Comparison of ENCODE assay signal across 2 cellular contexts in the genomic region with DNA sequence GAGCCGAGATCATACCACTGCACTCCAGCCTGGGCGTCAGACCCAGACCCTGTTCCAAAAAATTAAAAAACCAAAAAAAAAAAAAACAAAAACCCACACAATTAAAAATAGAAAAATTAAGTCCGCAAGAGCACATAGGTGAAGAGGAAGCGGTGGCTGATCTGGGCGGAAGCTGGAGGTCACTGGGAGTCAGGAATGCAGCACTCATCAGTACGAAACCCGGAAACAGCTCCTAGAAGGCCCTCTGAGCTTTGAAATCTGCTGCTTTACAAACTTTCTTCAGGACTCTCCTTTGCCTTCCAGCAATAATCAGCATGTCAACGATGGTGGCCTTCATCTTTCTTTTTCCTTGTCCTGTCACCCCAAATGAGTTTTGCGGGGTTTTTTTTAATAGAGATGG.
TF ChIP-seq lines count a peak whose summit lies in the region.

No MANE protein-coding gene starts in this region.

TF ChIP-seq in liver, 16 proteins besides CTCF, POLR2A, EP300 and RAD21:
- TF ChIP-seq, protein P1, sequence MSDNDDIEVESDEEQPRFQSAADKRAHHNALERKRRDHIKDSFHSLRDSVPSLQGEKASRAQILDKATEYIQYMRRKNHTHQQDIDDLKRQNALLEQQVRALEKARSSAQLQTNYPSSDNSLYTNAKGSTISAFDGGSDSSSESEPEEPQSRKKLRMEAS (IDR thresholded peaks at IDR 0.05), result no peak
- TF ChIP-seq NR2F2 (IDR thresholded peaks at IDR 0.05), result peak; percentile 70
- no peak for TF ChIP-seq TAF1 (conservative IDR thresholded peaks at IDR 0.05)
- TF ChIP-seq, protein P2, sequence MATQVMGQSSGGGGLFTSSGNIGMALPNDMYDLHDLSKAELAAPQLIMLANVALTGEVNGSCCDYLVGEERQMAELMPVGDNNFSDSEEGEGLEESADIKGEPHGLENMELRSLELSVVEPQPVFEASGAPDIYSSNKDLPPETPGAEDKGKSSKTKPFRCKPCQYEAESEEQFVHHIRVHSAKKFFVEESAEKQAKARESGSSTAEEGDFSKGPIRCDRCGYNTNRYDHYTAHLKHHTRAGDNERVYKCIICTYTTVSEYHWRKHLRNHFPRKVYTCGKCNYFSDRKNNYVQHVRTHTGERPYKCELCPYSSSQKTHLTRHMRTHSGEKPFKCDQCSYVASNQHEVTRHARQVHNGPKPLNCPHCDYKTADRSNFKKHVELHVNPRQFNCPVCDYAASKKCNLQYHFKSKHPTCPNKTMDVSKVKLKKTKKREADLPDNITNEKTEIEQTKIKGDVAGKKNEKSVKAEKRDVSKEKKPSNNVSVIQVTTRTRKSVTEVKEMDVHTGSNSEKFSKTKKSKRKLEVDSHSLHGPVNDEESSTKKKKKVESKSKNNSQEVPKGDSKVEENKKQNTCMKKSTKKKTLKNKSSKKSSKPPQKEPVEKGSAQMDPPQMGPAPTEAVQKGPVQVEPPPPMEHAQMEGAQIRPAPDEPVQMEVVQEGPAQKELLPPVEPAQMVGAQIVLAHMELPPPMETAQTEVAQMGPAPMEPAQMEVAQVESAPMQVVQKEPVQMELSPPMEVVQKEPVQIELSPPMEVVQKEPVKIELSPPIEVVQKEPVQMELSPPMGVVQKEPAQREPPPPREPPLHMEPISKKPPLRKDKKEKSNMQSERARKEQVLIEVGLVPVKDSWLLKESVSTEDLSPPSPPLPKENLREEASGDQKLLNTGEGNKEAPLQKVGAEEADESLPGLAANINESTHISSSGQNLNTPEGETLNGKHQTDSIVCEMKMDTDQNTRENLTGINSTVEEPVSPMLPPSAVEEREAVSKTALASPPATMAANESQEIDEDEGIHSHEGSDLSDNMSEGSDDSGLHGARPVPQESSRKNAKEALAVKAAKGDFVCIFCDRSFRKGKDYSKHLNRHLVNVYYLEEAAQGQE (IDR thresholded peaks at IDR 0.05), result no peak
- TF ChIP-seq HNF4A (conservative IDR thresholded peaks at IDR 0.05), result no peak
- TF ChIP-seq ZBTB33 (IDR thresholded peaks at IDR 0.05), result no peak
- TF ChIP-seq JUND (IDR thresholded peaks at IDR 0.05), result no peak
- TF ChIP-seq YY1 (IDR thresholded peaks at IDR 0.05), result no peak

TF ChIP-seq in HepG2, 621 proteins besides CTCF, POLR2A, EP300 and RAD21:
- TF ChIP-seq ZC3H4 (CRISPR knock-in tag; IDR thresholded peaks at IDR 0.05; ENCODE audit: borderline replicate concordance), result no peak
- no peak for TF ChIP-seq HES4 (CRISPR knock-in tag; IDR thresholded peaks at IDR 0.05; ENCODE audit: borderline replicate concordance)
- no peak for TF ChIP-seq ZXDC (CRISPR knock-in tag; IDR thresholded peaks at IDR 0.05)
- no peak for TF ChIP-seq ZNF792 (CRISPR knock-in tag; IDR thresholded peaks at IDR 0.05)
- TF ChIP-seq SIX1 (CRISPR knock-in tag; IDR thresholded peaks at IDR 0.05; ENCODE audit: borderline replicate concordance), result no peak
- no peak for TF ChIP-seq STAG1 (CRISPR knock-in tag; IDR thresholded peaks at IDR 0.05)
- no peak for TF ChIP-seq ZNF382 (CRISPR knock-in tag; IDR thresholded peaks at IDR 0.05; ENCODE audit: borderline replicate concordance)
- TF ChIP-seq ZNF343 (CRISPR knock-in tag; IDR thresholded peaks at IDR 0.05), result no peak
- TF ChIP-seq ZBTB39 (CRISPR knock-in tag; IDR thresholded peaks at IDR 0.05), result no peak
- no peak for TF ChIP-seq ONECUT2 (CRISPR knock-in tag; IDR thresholded peaks at IDR 0.05)
- TF ChIP-seq HNRNPK (IDR thresholded peaks at IDR 0.05; ENCODE audit: low read depth, low read length, poor library complexity, severe bottlenecking), result no peak
- TF ChIP-seq FOSL1 (CRISPR knock-in tag; IDR thresholded peaks at IDR 0.05; ENCODE audit: borderline replicate concordance), result no peak
- no peak for TF ChIP-seq KDM2A (CRISPR knock-in tag; IDR thresholded peaks at IDR 0.05; ENCODE audit: borderline replicate concordance, low read depth)
- TF ChIP-seq ZNF331 (CRISPR knock-in tag; IDR thresholded peaks at IDR 0.05), result no peak
- TF ChIP-seq ZNF761 (CRISPR knock-in tag; conservative IDR thresholded peaks at IDR 0.05), result no peak
- TF ChIP-seq ZSCAN5A (CRISPR knock-in tag; IDR thresholded peaks at IDR 0.05; ENCODE audit: borderline replicate concordance), result no peak
- no peak for TF ChIP-seq MEF2D (CRISPR knock-in tag; IDR thresholded peaks at IDR 0.05)
